10 cellular contexts compared by ENCODE assay signal in genomic region chr16:3057181-3058166, GRCh38. TPM values are rescaled to one million over a fixed set of nuclear protein-coding genes. Genes with fewer than 3 reads are reported as not detected.
DNase-seq lines count a peak whose midpoint lies in the region; ATAC-seq lines count a peak whose summit lies in the region.
"Had no signal": no experiment of that assay in that cellular context is flagged by ENCODE, and none has a peak within 500 bp of the region (broad histone marks: within the 10 kb centered on the region; RNA-seq: fewer than 3 reads in every experiment).

No MANE protein-coding gene starts in this region.

- H3K4me3 Mint-ChIP-seq in activated T-cell treated with anti-CD3 and anti-CD28 coated beads, Interleukin-2, amount 50 U/mL, for 4 hours, result peak overlapping the region; percentile 62
- peak overlapping the region; percentile 79 for H3K4me3 Mint-ChIP-seq in activated CD4-positive, alpha-beta memory T cell treated with anti-CD3 and anti-CD28 coated beads, Interleukin-2, amount 10 ng/mL, durations not matched to agents 7 days and 5 days
- H3K4me3 Mint-ChIP-seq in stimulated activated effector memory CD8-positive, alpha-beta T cell treated with anti-CD3 and anti-CD28 coated beads, Interleukin-12 subunit alpha, Interleukin-12 subunit beta, amount 100 ng/mL, for 72 hours, result peak overlapping the region; percentile 77

- no peaks in the 10 kb centered on the region for H3K27me3 Mint-ChIP-seq in activated T-cell treated with anti-CD3 and anti-CD28 coated beads, Interleukin-2, amount 50 U/mL, for 4 hours (ENCODE audit: low read depth)
- no peaks in the 10 kb centered on the region for H3K27me3 Mint-ChIP-seq in activated CD4-positive, alpha-beta memory T cell treated with anti-CD3 and anti-CD28 coated beads, Interleukin-2, amount 10 ng/mL, durations not matched to agents 7 days and 5 days

- no peak for ATAC-seq in activated T-cell treated with anti-CD3 and anti-CD28 coated beads, Interleukin-2, amount 50 U/mL, for 4 hours
- no peak for ATAC-seq in stimulated activated effector memory CD8-positive, alpha-beta T cell treated with anti-CD3 and anti-CD28 coated beads, Interleukin-12 subunit alpha, Interleukin-12 subunit beta, amount 100 ng/mL, for 72 hours

- no peaks in the 10 kb centered on the region for H3K9me3 ChIP-seq in iPS-18c (ENCODE audit: control insufficient read depth, insufficient read depth, low read length)

- no peak for DNase-seq in activated T-cell treated with anti-CD3 and anti-CD28 coated beads, Interleukin-2, amount 50 U/mL, for 4 hours
- no peak for DNase-seq in activated T-cell treated with anti-CD3 and anti-CD28 coated beads, Interleukin-2, amount 50 U/mL, for 1 hour
- peak; percentile 59 for DNase-seq in activated CD4-positive, alpha-beta memory T cell treated with anti-CD3 and anti-CD28 coated beads, Interleukin-2, amount 10 ng/mL, durations not matched to agents 7 days and 5 days
- DNase-seq in stimulated activated effector memory CD8-positive, alpha-beta T cell treated with anti-CD3 and anti-CD28 coated beads, Interleukin-12 subunit alpha, Interleukin-12 subunit beta, amount 100 ng/mL, for 72 hours (ENCODE audit: low spot score in 2 of 2), result no peak
- DNase-seq in NCI-H1105 treated with DMSO at 0.1 percent for 48 hours (lab: John Stamatoyannopoulos, UW) (no peak), NCI-H1417 treated with DMSO at 0.1 percent for 48 hours (lab: John Stamatoyannopoulos, UW) (no peak), NCI-H1930 (lab: John Stamatoyannopoulos, UW) (no peak)
- DNase-seq: KG1 had no signal

- POLR2A ChIA-PET in activated CD4-positive, alpha-beta memory T cell treated with anti-CD3 and anti-CD28 coated beads, Interleukin-2, amount 10 ng/mL, durations not matched to agents 7 days and 5 days (lab: Charles Lee), result interaction anchor here (0.7 to 6.1 kb wide), 20 partner anchors 8 to 91 kb away, joined by 3 to 96 read pairs (median 6); partner anchors contain the start of genes IL32, MMP25, TNFRSF12A and ZNF213

- peak overlapping the region; percentile 96 for H3K27ac Mint-ChIP-seq in activated CD4-positive, alpha-beta memory T cell treated with anti-CD3 and anti-CD28 coated beads, Interleukin-2, amount 10 ng/mL, durations not matched to agents 7 days and 5 days
- H3K27ac Mint-ChIP-seq in stimulated activated effector memory CD8-positive, alpha-beta T cell treated with anti-CD3 and anti-CD28 coated beads, Interleukin-12 subunit alpha, Interleukin-12 subunit beta, amount 100 ng/mL, for 72 hours, result peak overlapping the region; percentile 90

- CTCF ChIA-PET in activated CD4-positive, alpha-beta memory T cell treated with anti-CD3 and anti-CD28 coated beads, Interleukin-2, amount 10 ng/mL, durations not matched to agents 7 days and 5 days (lab: Charles Lee), result interaction anchor here (0.9 to 6.3 kb wide), 14 partner anchors 10 to 113 kb away, joined by 3 to 177 read pairs (median 12); partner anchors contain the start of genes MMP25 and ZNF213

- peaks cover 10% of the 10 kb centered on the region for H3K36me3 Mint-ChIP-seq in activated T-cell treated with anti-CD3 and anti-CD28 coated beads, Interleukin-2, amount 50 U/mL, for 4 hours (ENCODE audit: insufficient read depth)
- H3K36me3 Mint-ChIP-seq in activated CD4-positive, alpha-beta memory T cell treated with anti-CD3 and anti-CD28 coated beads, Interleukin-2, amount 10 ng/mL, durations not matched to agents 7 days and 5 days (ENCODE audit: low read depth), result peaks cover 64% of the 10 kb centered on the region
- H3K36me3 Mint-ChIP-seq in stimulated activated effector memory CD8-positive, alpha-beta T cell treated with anti-CD3 and anti-CD28 coated beads, Interleukin-12 subunit alpha, Interleukin-12 subunit beta, amount 100 ng/mL, for 72 hours, result peaks cover 60% of the 10 kb centered on the region

- H3K9me3 Mint-ChIP-seq in activated T-cell treated with anti-CD3 and anti-CD28 coated beads, Interleukin-2, amount 50 U/mL, for 4 hours, result no peaks in the 10 kb centered on the region
- H3K9me3 Mint-ChIP-seq in activated CD4-positive, alpha-beta memory T cell treated with anti-CD3 and anti-CD28 coated beads, Interleukin-2, amount 10 ng/mL, durations not matched to agents 7 days and 5 days, result no peaks in the 10 kb centered on the region
- H3K9me3 Mint-ChIP-seq in stimulated activated effector memory CD8-positive, alpha-beta T cell treated with anti-CD3 and anti-CD28 coated beads, Interleukin-12 subunit alpha, Interleukin-12 subunit beta, amount 100 ng/mL, for 72 hours, result no peaks in the 10 kb centered on the region

- H3K4me3 ChIP-seq in iPS-18c (ENCODE audit: insufficient read depth, low read depth, low read length), result peak overlapping the region; percentile 79

- H3K4me1 Mint-ChIP-seq in activated T-cell treated with anti-CD3 and anti-CD28 coated beads, Interleukin-2, amount 50 U/mL, for 4 hours (ENCODE audit: low read depth), result peaks cover 52% of the 10 kb centered on the region
- peaks cover 71% of the 10 kb centered on the region for H3K4me1 Mint-ChIP-seq in activated CD4-positive, alpha-beta memory T cell treated with anti-CD3 and anti-CD28 coated beads, Interleukin-2, amount 10 ng/mL, durations not matched to agents 7 days and 5 days
- H3K4me1 Mint-ChIP-seq in stimulated activated effector memory CD8-positive, alpha-beta T cell treated with anti-CD3 and anti-CD28 coated beads, Interleukin-12 subunit alpha, Interleukin-12 subunit beta, amount 100 ng/mL, for 72 hours, result peaks cover 62% of the 10 kb centered on the region

RNA-seq across cellular contexts. Expression of gene IL32, which starts 8.0 kb away (rescaled TPM):
- total RNA-seq in activated T-cell treated with anti-CD3 and anti-CD28 coated beads, Interleukin-2, amount 50 U/mL, for 4 hours, result 100 to 1,000 TPM; 585 to 715 (median 696) TPM
- 1,000 to 10,000 TPM; 4,131 to 4,213 TPM for total RNA-seq in activated CD4-positive, alpha-beta memory T cell treated with anti-CD3 and anti-CD28 coated beads, Interleukin-2, amount 10 ng/mL, durations not matched to agents 7 days and 5 days

RNA-seq across cellular contexts. Expression of gene MMP25, which starts 11.1 kb away (rescaled TPM):
- total RNA-seq in activated T-cell treated with anti-CD3 and anti-CD28 coated beads, Interleukin-2, amount 50 U/mL, for 4 hours, result under 1 TPM; 0.46 to 0.84 (median 0.66) TPM
- total RNA-seq in activated CD4-positive, alpha-beta memory T cell treated with anti-CD3 and anti-CD28 coated beads, Interleukin-2, amount 10 ng/mL, durations not matched to agents 7 days and 5 days, result 100 to 1,000 TPM; 112 to 117 TPM

RNA-seq across cellular contexts. Expression of gene BICDL2, which starts 20.7 kb away (rescaled TPM):
- under 1 TPM in 1 of 3 donors, not detected in 2; 0.05 TPM for total RNA-seq in activated T-cell treated with anti-CD3 and anti-CD28 coated beads, Interleukin-2, amount 50 U/mL, for 4 hours
- 1 to 10 TPM; 1.4 to 1.9 TPM for total RNA-seq in activated CD4-positive, alpha-beta memory T cell treated with anti-CD3 and anti-CD28 coated beads, Interleukin-2, amount 10 ng/mL, durations not matched to agents 7 days and 5 days
- total RNA-seq: endothelial cell of umbilical vein had no signal

RNA-seq across cellular contexts. Expression of gene THOC6, which starts 33.6 kb away (rescaled TPM):
- total RNA-seq in activated T-cell treated with anti-CD3 and anti-CD28 coated beads, Interleukin-2, amount 50 U/mL, for 4 hours, result 10 to 100 TPM; 70.4 to 86.3 (median 71.7) TPM
- total RNA-seq in activated CD4-positive, alpha-beta memory T cell treated with anti-CD3 and anti-CD28 coated beads, Interleukin-2, amount 10 ng/mL, durations not matched to agents 7 days and 5 days, result 10 to 100 TPM; 42.4 TPM

RNA-seq across cellular contexts. Expression of gene HCFC1R1, which starts 33.7 kb away (rescaled TPM):
- 10 to 100 TPM; 32.7 to 36.9 (median 33.9) TPM for total RNA-seq in activated T-cell treated with anti-CD3 and anti-CD28 coated beads, Interleukin-2, amount 50 U/mL, for 4 hours
- total RNA-seq in activated CD4-positive, alpha-beta memory T cell treated with anti-CD3 and anti-CD28 coated beads, Interleukin-2, amount 10 ng/mL, durations not matched to agents 7 days and 5 days, result 10 to 100 TPM; 37.0 to 43.3 TPM

Comparison
In these comparisons a context has a peak if more than half of its experiments do, and no peak if none do; other contexts are left out.
1. RNA of gene IL32, which starts 8.0 kb away (total RNA-seq): 4,131 to 4,213 TPM in activated CD4-positive, alpha-beta memory T cell treated with anti-CD3 and anti-CD28 coated beads, Interleukin-2, amount 10 ng/mL, durations not matched to agents 7 days and 5 days; 585 to 715 TPM in activated T-cell treated with anti-CD3 and anti-CD28 coated beads, Interleukin-2, amount 50 U/mL, for 4 hours; every median in the first group is over 4 times any median in the second.
2. RNA of gene MMP25, which starts 11.1 kb away (total RNA-seq): 112 to 117 TPM in activated CD4-positive, alpha-beta memory T cell treated with anti-CD3 and anti-CD28 coated beads, Interleukin-2, amount 10 ng/mL, durations not matched to agents 7 days and 5 days; 0.46 to 0.84 TPM in activated T-cell treated with anti-CD3 and anti-CD28 coated beads, Interleukin-2, amount 50 U/mL, for 4 hours; every median in the first group is over 10 times any median in the second.
3. Peak in every context shown above with its lines, with median percentiles within 50 percentile points of each other: H3K4me3 Mint-ChIP-seq.